9 cellular contexts compared by ENCODE assay signal in the genomic region with DNA sequence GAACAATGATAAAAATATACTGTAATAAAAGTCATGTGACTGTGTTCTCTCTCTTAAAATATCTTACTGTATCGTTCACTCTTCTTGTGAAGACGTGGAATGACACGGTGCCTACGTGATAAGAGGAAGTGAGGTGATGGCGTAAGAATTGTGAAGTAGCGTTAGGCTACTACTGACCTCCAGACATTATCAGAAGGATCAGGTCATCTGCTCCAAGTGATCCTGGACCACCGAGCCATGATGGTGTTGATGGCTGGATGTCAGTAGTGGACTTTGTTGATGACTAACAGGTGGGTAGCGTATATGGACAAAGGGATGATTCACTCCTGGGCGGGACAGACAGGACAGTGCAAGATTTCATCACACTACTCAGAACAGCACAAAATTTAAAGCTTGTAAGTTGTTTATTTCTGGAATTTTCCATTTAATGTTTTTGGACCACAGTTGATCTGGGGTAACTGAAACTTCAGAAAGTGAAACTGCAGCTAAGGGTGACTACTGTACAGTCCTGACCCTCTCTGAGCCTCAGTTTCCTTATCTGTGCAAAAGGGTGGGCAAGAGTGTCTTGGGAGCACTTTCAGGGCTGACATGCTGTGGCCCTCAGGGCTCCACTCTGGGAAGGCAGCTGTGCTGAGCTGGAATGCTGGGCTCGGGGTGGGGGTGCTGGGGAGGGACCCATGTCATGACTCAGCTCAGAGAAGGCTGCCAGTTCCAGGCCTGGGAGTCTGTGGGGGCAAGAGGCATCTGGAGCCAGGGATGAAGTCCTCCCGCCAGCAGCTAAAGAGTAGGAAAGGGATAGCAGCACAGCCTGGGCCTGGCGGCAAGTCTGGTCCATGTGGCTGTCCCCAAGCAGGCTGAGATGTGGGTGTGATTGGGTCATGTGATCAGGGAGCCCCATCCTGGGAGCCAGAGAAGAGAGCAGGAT. TPM values are rescaled to one million over a fixed set of nuclear protein-coding genes. Genes with fewer than 3 reads are reported as not detected.
DNase-seq lines count a peak whose midpoint lies in the region; ATAC-seq, FAIRE-seq and TF ChIP-seq lines count a peak whose summit lies in the region.
"Had no signal": no experiment of that assay in that cellular context is flagged by ENCODE, and none has a peak within 500 bp of the region (broad histone marks: within the 10 kb centered on the region; RNA-seq: fewer than 3 reads in every experiment).

No MANE protein-coding gene starts in this region.

- peak overlapping the region; percentile 5 for H3K27ac ChIP-seq in keratinocyte (ENCODE audit: control insufficient read depth, insufficient read depth, low read length)
- H3K27ac ChIP-seq in subcutaneous abdominal adipose tissue (ENCODE audit: low read depth, low read length): peak overlapping the region; percentile 78

- ATAC-seq in GM21528 (IDR thresholded peaks at IDR 0.05; ENCODE audit: low FRiP score, unreplicated experiment): no peak
- ATAC-seq: effector memory CD8-positive, alpha-beta T cell had no signal

- dilution Hi-C loops in keratinocyte (cut with MboI; ENCODE audit: extremely low pct_ligation_motif_present, low sequenced_read_pairs): no loop called here

- peak; percentile 49 for FAIRE-seq in keratinocyte (lab: Jason Lieb, UNC)

- H3K27me3 ChIP-seq in keratinocyte (ENCODE audit: control insufficient read depth, extremely low read depth, insufficient read depth, low read length): peaks cover 3% of the 10 kb centered on the region
- peaks cover 0 to 17% (median 0%) of the 10 kb centered on the region in 5 donors for H3K27me3 ChIP-seq in subcutaneous abdominal adipose tissue (ENCODE audit: control insufficient read depth in 5 of 5, insufficient read depth in 4 of 5, low read length in 5 of 5)

- H3K36me3 ChIP-seq in keratinocyte (ENCODE audit: control insufficient read depth in 2 of 2, extremely low read depth in 1 of 2, insufficient read depth in 2 of 2, low read length in 2 of 2) (no peaks in the 10 kb centered on the region), subcutaneous abdominal adipose tissue (ENCODE audit: control insufficient read depth in 5 of 5, insufficient read depth in 5 of 5, low read length in 5 of 5) (peaks cover 0 to 4% (median 2%) of the 10 kb centered on the region in 5 donors)

- H3K4me3 ChIP-seq in keratinocyte (ENCODE audit: control insufficient read depth in 2 of 3, extremely low read depth in 1 of 3, insufficient read depth in 2 of 3, low read depth in 1 of 3, low read length in 3 of 3) (no peak overlapping the region), subcutaneous abdominal adipose tissue (ENCODE audit: low read depth in 1 of 5, low read length in 5 of 5) (peak overlapping the region in 2 of 5 donors; percentile 11 to 18)

- no peaks in the 10 kb centered on the region for H3K9me1 ChIP-seq in keratinocyte (ENCODE audit: control insufficient read depth, extremely low read depth, insufficient read depth, low read length)

- no peak overlapping the region for H2AFZ ChIP-seq in keratinocyte (ENCODE audit: control insufficient read depth, low read length)

- no peak for TF ChIP-seq CTCF in keratinocyte (optimal IDR thresholded peaks at IDR 0.05 in 1 of 3, IDR thresholded peaks at IDR 0.05 in 1 of 3, conservative IDR thresholded peaks at IDR 0.05 in 1 of 3; ENCODE audit: extremely low read depth in 1 of 3, insufficient read depth in 2 of 3, low read length in 3 of 3)

- no peaks in the 10 kb centered on the region for H4K20me1 ChIP-seq in keratinocyte (ENCODE audit: control insufficient read depth, extremely low read depth, insufficient read depth, low read length)

- peak overlapping the region; percentile 11 for H3K4me2 ChIP-seq in keratinocyte (ENCODE audit: control insufficient read depth, extremely low read depth, insufficient read depth, low read depth, low read length)

- H3K4me1 ChIP-seq in keratinocyte (ENCODE audit: control insufficient read depth, extremely low read depth, insufficient read depth, low read length) (peaks cover 12% of the 10 kb centered on the region), subcutaneous abdominal adipose tissue (ENCODE audit: control insufficient read depth in 5 of 5, insufficient read depth in 5 of 5, low read length in 5 of 5) (peaks cover 21 to 87% (median 81%) of the 10 kb centered on the region in 5 donors)

- H3K9me3 ChIP-seq in keratinocyte (ENCODE audit: control insufficient read depth, low read depth, low read length) (no peaks in the 10 kb centered on the region), subcutaneous abdominal adipose tissue (ENCODE audit: control insufficient read depth in 5 of 5, low read length in 5 of 5) (no peaks in the 10 kb centered on the region)

- H3K9ac ChIP-seq in keratinocyte (ENCODE audit: control insufficient read depth, extremely low read depth, insufficient read depth, low read length): peak overlapping the region; percentile 22
- peak overlapping the region in 1 of 5 donors; percentile 44 for H3K9ac ChIP-seq in subcutaneous abdominal adipose tissue (ENCODE audit: low read length in 5 of 5)

- no peaks in the 10 kb centered on the region for H3K79me2 ChIP-seq in keratinocyte (ENCODE audit: control insufficient read depth, insufficient read depth, low read length)

- DNase-seq in HK-2 (ENCODE audit: unreplicated experiment): peak; percentile 59
- DNase-seq in amniotic stem cell (lab: John Stamatoyannopoulos, UW): peak; percentile 87
- no peak for DNase-seq in keratinocyte (ENCODE audit: low read depth, low spot score)
- no peak for DNase-seq in NCI-H2171 treated with DMSO at 0.1 percent for 48 hours (lab: John Stamatoyannopoulos, UW)
- DNase-seq in stimulated activated CD4-positive, alpha-beta T cell treated with anti-CD3 and anti-CD28 coated beads, Interleukin-2, amount 100 ng/mL, for 48 hours: no peak
- no peak for DNase-seq in UCSD-AML1 (lab: John Stamatoyannopoulos, UW; ENCODE audit: unreplicated experiment)
- DNase-seq: effector memory CD8-positive, alpha-beta T cell had no signal

RNA-seq across cellular contexts. Expression of gene PDGFRB, which starts 12.6 kb away (rescaled TPM):
- polyA plus RNA-seq in keratinocyte: 0.14 TPM in 1 of 3 replicates, not detected in the others
- not detected for polyA plus RNA-seq in keratinocyte (2011; ENCODE audit: low read depth)
- 0.03 TPM in 1 of 2 replicates, not detected in the other for polyA plus RNA-seq in keratinocyte (2011; cell fraction: cytosol; rRNA removed)
- not detected in 2 replicates for polyA plus RNA-seq in keratinocyte (2011; cell fraction: nucleus; rRNA removed)
- not detected in 2 replicates for polyA plus RNA-seq in keratinocyte (2012; ENCODE audit: low replicate concordance)
- polyA minus RNA-seq in keratinocyte: 0.46 TPM in 1 of 3 replicates, not detected in the others
- polyA minus RNA-seq in keratinocyte (2011; cell fraction: cytosol; rRNA and poly(A)+ RNA removed): not detected
- 0.21 TPM in 1 of 2 replicates, not detected in the other for polyA minus RNA-seq in keratinocyte (2011; cell fraction: nucleus; rRNA and poly(A)+ RNA removed)

RNA-seq across cellular contexts. Expression of gene CDX1, which starts 23.5 kb away (rescaled TPM):
- not detected in 3 replicates for polyA plus RNA-seq in keratinocyte
- not detected for polyA plus RNA-seq in keratinocyte (2011; ENCODE audit: low read depth)
- polyA plus RNA-seq in keratinocyte (2011; cell fraction: cytosol; rRNA removed): not detected in 2 replicates
- not detected in 2 replicates for polyA plus RNA-seq in keratinocyte (2011; cell fraction: nucleus; rRNA removed)
- polyA plus RNA-seq in keratinocyte (2012; ENCODE audit: low replicate concordance): not detected in 2 replicates
- not detected in 3 replicates for polyA minus RNA-seq in keratinocyte
- not detected for polyA minus RNA-seq in keratinocyte (2011; cell fraction: cytosol; rRNA and poly(A)+ RNA removed)
- polyA minus RNA-seq in keratinocyte (2011; cell fraction: nucleus; rRNA and poly(A)+ RNA removed): not detected in 2 replicates

RNA-seq across cellular contexts. Expression of gene SLC6A7, which starts 46.8 kb away (rescaled TPM):
- not detected in 3 replicates for polyA plus RNA-seq in keratinocyte
- not detected for polyA plus RNA-seq in keratinocyte (2011; ENCODE audit: low read depth)
- polyA plus RNA-seq in keratinocyte (2011; cell fraction: cytosol; rRNA removed): not detected in 2 replicates
- polyA plus RNA-seq in keratinocyte (2011; cell fraction: nucleus; rRNA removed): not detected in 2 replicates
- not detected in 2 replicates for polyA plus RNA-seq in keratinocyte (2012; ENCODE audit: low replicate concordance)
- polyA minus RNA-seq in keratinocyte: not detected in 3 replicates
- not detected for polyA minus RNA-seq in keratinocyte (2011; cell fraction: cytosol; rRNA and poly(A)+ RNA removed)
- not detected in 2 replicates for polyA minus RNA-seq in keratinocyte (2011; cell fraction: nucleus; rRNA and poly(A)+ RNA removed)

RNA-seq across cellular contexts. Expression of gene CSF1R, which starts 56.7 kb away (rescaled TPM):
- 0.21 TPM in 1 of 3 replicates, not detected in the others for polyA plus RNA-seq in keratinocyte
- polyA plus RNA-seq in keratinocyte (2011; ENCODE audit: low read depth): 0.09 TPM
- 0.03 and 0.10 TPM in 2 replicates for polyA plus RNA-seq in keratinocyte (2011; cell fraction: cytosol; rRNA removed)
- 0.10 and 0.13 TPM in 2 replicates for polyA plus RNA-seq in keratinocyte (2011; cell fraction: nucleus; rRNA removed)
- polyA plus RNA-seq in keratinocyte (2012; ENCODE audit: low replicate concordance): 0.08 TPM in 1 of 2 replicates, not detected in the other
- polyA minus RNA-seq in keratinocyte: 0.10 to 0.32 TPM in 2 of 3 replicates, not detected in the other
- not detected for polyA minus RNA-seq in keratinocyte (2011; cell fraction: cytosol; rRNA and poly(A)+ RNA removed)
- polyA minus RNA-seq in keratinocyte (2011; cell fraction: nucleus; rRNA and poly(A)+ RNA removed): not detected in 2 replicates

Comparison
In these comparisons a context has a peak if more than half of its experiments do, and no peak if none do; other contexts are left out.
1. DNase-seq: peak in HK-2 (single experiment) and amniotic stem cell (single experiment); none in keratinocyte (single experiment), NCI-H2171 treated with DMSO at 0.1 percent for 48 hours (single experiment), stimulated activated CD4-positive, alpha-beta T cell treated with anti-CD3 and anti-CD28 coated beads, Interleukin-2, amount 100 ng/mL, for 48 hours (0 of 2) and UCSD-AML1 (single experiment).